In the genomic region with DNA sequence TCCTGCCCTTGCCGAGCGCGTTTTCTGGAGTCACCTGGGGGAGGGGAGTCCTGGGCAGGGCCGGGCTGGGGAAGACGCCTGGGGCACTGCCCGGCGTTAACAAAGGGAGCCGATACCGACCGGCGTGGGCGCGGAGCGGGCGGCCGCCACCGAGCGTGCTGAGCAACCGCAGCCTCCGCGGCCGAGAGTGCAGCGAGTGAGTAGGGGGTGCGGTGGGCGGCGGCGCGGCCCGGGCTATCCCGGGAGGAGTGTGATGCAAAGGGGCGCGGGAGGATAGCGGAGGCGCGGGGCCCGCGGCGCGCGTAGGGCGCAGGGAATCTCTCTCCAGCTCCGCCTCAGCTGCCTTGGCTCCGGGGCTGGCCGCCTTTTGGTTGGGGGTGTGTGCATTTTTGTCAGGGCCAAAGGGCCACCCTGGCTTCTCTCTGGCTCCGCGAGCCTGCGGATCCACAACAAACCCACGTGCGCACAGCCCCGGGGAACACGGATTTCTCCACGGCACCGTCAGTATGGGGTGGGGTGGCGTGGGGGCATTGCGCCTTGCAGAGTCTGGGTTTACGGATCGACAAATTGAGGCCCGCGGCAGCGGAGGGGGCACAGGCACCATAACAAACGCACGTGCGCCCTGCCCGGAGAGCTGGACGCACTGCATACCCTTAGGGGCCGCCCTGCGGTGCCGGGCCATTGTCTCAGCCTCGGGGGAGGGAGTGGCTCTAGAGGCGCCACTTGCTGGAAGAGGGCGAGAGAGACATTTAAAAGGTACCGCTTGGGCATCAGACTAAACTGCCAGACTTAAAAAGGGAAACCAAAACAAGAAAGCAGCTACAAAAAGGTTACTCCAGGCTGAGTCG, we compare ENCODE assay signal across 8 cellular contexts. TPM values are rescaled to one million over a fixed set of nuclear protein-coding genes. Genes with fewer than 3 reads are reported as not detected.
DNase-seq lines count a peak whose midpoint lies in the region; ATAC-seq and TF ChIP-seq lines count a peak whose summit lies in the region.

No MANE protein-coding gene starts in this region.

- H2AFZ ChIP-seq in OCI-LY1 (ENCODE audit: low read length) (no peak overlapping the region), neural cell (ENCODE audit: low read depth, low read length) (peak overlapping the region; percentile 79)

- H3K4me3 ChIP-seq in CD4-positive, alpha-beta memory T cell (ENCODE audit: low read length in 2 of 2) = peak overlapping the region; percentile 85 to 92
- H3K4me3 ChIP-seq in OCI-LY1 (ENCODE audit: low read depth, low read length, poor library complexity, severe bottlenecking) (peak overlapping the region; percentile 84), fibroblast of mammary gland (ENCODE audit: control insufficient read depth, low read depth, low read length) (peak overlapping the region; percentile 52), neural cell (ENCODE audit: low read length) (peak overlapping the region; percentile 98), suprapubic skin (peak overlapping the region; percentile 88)

- TF ChIP-seq EP300 in neural cell (conservative IDR thresholded peaks at IDR 0.05; ENCODE audit: poor library complexity, severe bottlenecking) (no peak), suprapubic skin (IDR thresholded peaks at IDR 0.05) (no peak)

- no peaks in the 10 kb centered on the region for H3K27me3 Mint-ChIP-seq in CD4-positive, alpha-beta memory T cell

- TF ChIP-seq POLR2A in suprapubic skin (IDR thresholded peaks at IDR 0.05) = no peak

- no peaks in the 10 kb centered on the region for H3F3A ChIP-seq in OCI-LY1 (ENCODE audit: insufficient read depth, low read length)
- H3F3A ChIP-seq in neural cell (ENCODE audit: insufficient read depth, low read length, poor library complexity, severe bottlenecking) = no peaks in the 10 kb centered on the region

- H3K4me1 Mint-ChIP-seq in CD4-positive, alpha-beta memory T cell = peaks cover 22 to 58% (median 39%) of the 10 kb centered on the region in 4 donors

- WGBS in suprapubic skin = 1% methylated on average over 51 of the region's 73 CpGs

- peak; percentile 74 to 84 (median 78) for DNase-seq in CD4-positive, alpha-beta memory T cell
- DNase-seq in activated T-cell treated with anti-CD3 and anti-CD28 coated beads, Interleukin-2, amount 50 U/mL, for 48 hours = peak; percentile 75
- peak; percentile 26 for DNase-seq in fibroblast of mammary gland (ENCODE audit: low read depth)
- peak in 1 of 2 donors; percentile 67 for DNase-seq in suprapubic skin (ENCODE audit: low spot score in 2 of 2)

- H3K4me1 ChIP-seq in CD4-positive, alpha-beta memory T cell (ENCODE audit: insufficient read depth, low read length) = peaks cover 37% of the 10 kb centered on the region
- H3K4me1 ChIP-seq in OCI-LY1 (ENCODE audit: insufficient read depth, low read length, severe bottlenecking) = peaks cover 35% of the 10 kb centered on the region
- H3K4me1 ChIP-seq in suprapubic skin = peaks cover 42% of the 10 kb centered on the region

- POLR2A ChIA-PET in CD4-positive, alpha-beta memory T cell (lab: Charles Lee; ENCODE audit: partially characterized antibody) = interaction anchor here (0.5 to 6.1 kb wide), 43 partner anchors 9 to 995 kb away, joined by 3 to 136 read pairs (median 5); partner anchors contain the start of genes EIF4A2 and RPL39L

- H4K20me1 ChIP-seq in OCI-LY1 (ENCODE audit: insufficient read depth, low read length) (no peaks in the 10 kb centered on the region), neural cell (ENCODE audit: insufficient read depth) (no peaks in the 10 kb centered on the region)

- H3K79me2 ChIP-seq in OCI-LY1 (ENCODE audit: insufficient read depth, low read length) (peaks cover 44% of the 10 kb centered on the region), neural cell (replicated peaks; ENCODE audit: insufficient read depth, low read length) (peaks cover 12% of the 10 kb centered on the region)

- peak; percentile 63 for ATAC-seq in GM19395 (IDR thresholded peaks at IDR 0.05; ENCODE audit: unreplicated experiment)
- peak; percentile 53 for ATAC-seq in HG03469 (IDR thresholded peaks at IDR 0.05; ENCODE audit: unreplicated experiment)

- H3K9me2 ChIP-seq in OCI-LY1 (ENCODE audit: low read depth, low read length) = no peaks in the 10 kb centered on the region
- no peaks in the 10 kb centered on the region for H3K9me2 ChIP-seq in neural cell (ENCODE audit: insufficient read depth, low read length)

- peaks cover 0 to 4% (median 0%) of the 10 kb centered on the region in 8 donors for H3K9me3 Mint-ChIP-seq in CD4-positive, alpha-beta memory T cell

- no peak for TF ChIP-seq RAD21 in neural cell (conservative IDR thresholded peaks at IDR 0.05)

- intact Hi-C loops in CD4-positive, alpha-beta memory T cell (cut with micrococcal nuclease) = loop anchor here (1.0 to 5.0 kb wide), 8 partner anchors 22 to 236 kb away; partner anchors contain the start of genes EIF4A2 and RPL39L

- H3K36me3 ChIP-seq in CD4-positive, alpha-beta memory T cell (ENCODE audit: insufficient read depth, low read length) = peaks cover 14% of the 10 kb centered on the region
- H3K36me3 ChIP-seq in OCI-LY1 (ENCODE audit: insufficient read depth, low read length) = peaks cover 41% of the 10 kb centered on the region
- H3K36me3 ChIP-seq in neural cell (ENCODE audit: insufficient read depth, low read length) = no peaks in the 10 kb centered on the region
- no peaks in the 10 kb centered on the region for H3K36me3 ChIP-seq in suprapubic skin

- CTCF ChIA-PET in CD4-positive, alpha-beta memory T cell (lab: Charles Lee; ENCODE audit: partially characterized antibody) = interaction anchor here (0.7 to 12.6 kb wide), 30 partner anchors 9 to 237 kb away, joined by 3 to 184 read pairs (median 6); partner anchors contain the start of gene RPL39L

- no peaks in the 10 kb centered on the region for H3K27me3 ChIP-seq in CD4-positive, alpha-beta memory T cell (ENCODE audit: insufficient read depth, low read length)
- H3K27me3 ChIP-seq in OCI-LY1 (ENCODE audit: insufficient read depth, low read length) (no peaks in the 10 kb centered on the region), neural cell (ENCODE audit: insufficient read depth, low read depth, low read length) (no peaks in the 10 kb centered on the region), suprapubic skin (no peaks in the 10 kb centered on the region)

- peak overlapping the region; percentile 76 for H3K4me2 ChIP-seq in OCI-LY1 (ENCODE audit: low read length)
- peak overlapping the region; percentile 96 for H3K4me2 ChIP-seq in neural cell (ENCODE audit: low read length)

- peak overlapping the region; percentile 91 to 100 (median 99) for H3K4me3 Mint-ChIP-seq in CD4-positive, alpha-beta memory T cell

- H3K9ac ChIP-seq in OCI-LY1 (ENCODE audit: low read length) (peak overlapping the region; percentile 84), neural cell (ENCODE audit: low read length) (peak overlapping the region; percentile 80)

- TF ChIP-seq CTCF in OCI-LY1 (IDR thresholded peaks at IDR 0.05; ENCODE audit: low read length) (peak; percentile 50), fibroblast of mammary gland (conservative IDR thresholded peaks at IDR 0.05; ENCODE audit: control insufficient read depth, insufficient read depth, low read depth, low read length) (no peak), neural cell (IDR thresholded peaks at IDR 0.05; ENCODE audit: poor library complexity, severe bottlenecking) (no peak), suprapubic skin (IDR thresholded peaks at IDR 0.05) (no peak)

- peak overlapping the region; percentile 81 for H3K27ac ChIP-seq in CD4-positive, alpha-beta memory T cell (ENCODE audit: low read depth, low read length)
- H3K27ac ChIP-seq in OCI-LY1 (ENCODE audit: low read depth, low read length, poor library complexity, severe bottlenecking) = peak overlapping the region; percentile 87
- peak overlapping the region; percentile 54 for H3K27ac ChIP-seq in neural cell (ENCODE audit: low read length)
- H3K27ac ChIP-seq in suprapubic skin = peak overlapping the region; percentile 85

- peak overlapping the region; percentile 90 to 98 (median 96) for H3K27ac Mint-ChIP-seq in CD4-positive, alpha-beta memory T cell

- no peaks in the 10 kb centered on the region for H3K9me3 ChIP-seq in CD4-positive, alpha-beta memory T cell (ENCODE audit: control insufficient read depth in 1 of 2, low read length in 2 of 2)
- H3K9me3 ChIP-seq in OCI-LY1 (ENCODE audit: low read length) (no peaks in the 10 kb centered on the region), neural cell (ENCODE audit: low read length) (no peaks in the 10 kb centered on the region), suprapubic skin (no peaks in the 10 kb centered on the region)

- peaks cover 31 to 46% of the 10 kb centered on the region in 2 donors for H3K36me3 Mint-ChIP-seq in CD4-positive, alpha-beta memory T cell

TF ChIP-seq in neural cell, 6 proteins besides CTCF, POLR2A, EP300 and RAD21 (continues in another document):
- peak; percentile 89 for TF ChIP-seq MXI1 (conservative IDR thresholded peaks at IDR 0.05; ENCODE audit: poor library complexity, severe bottlenecking)
- TF ChIP-seq SMC3 (conservative IDR thresholded peaks at IDR 0.05; ENCODE audit: poor library complexity) = no peak
- TF ChIP-seq, protein P1, sequence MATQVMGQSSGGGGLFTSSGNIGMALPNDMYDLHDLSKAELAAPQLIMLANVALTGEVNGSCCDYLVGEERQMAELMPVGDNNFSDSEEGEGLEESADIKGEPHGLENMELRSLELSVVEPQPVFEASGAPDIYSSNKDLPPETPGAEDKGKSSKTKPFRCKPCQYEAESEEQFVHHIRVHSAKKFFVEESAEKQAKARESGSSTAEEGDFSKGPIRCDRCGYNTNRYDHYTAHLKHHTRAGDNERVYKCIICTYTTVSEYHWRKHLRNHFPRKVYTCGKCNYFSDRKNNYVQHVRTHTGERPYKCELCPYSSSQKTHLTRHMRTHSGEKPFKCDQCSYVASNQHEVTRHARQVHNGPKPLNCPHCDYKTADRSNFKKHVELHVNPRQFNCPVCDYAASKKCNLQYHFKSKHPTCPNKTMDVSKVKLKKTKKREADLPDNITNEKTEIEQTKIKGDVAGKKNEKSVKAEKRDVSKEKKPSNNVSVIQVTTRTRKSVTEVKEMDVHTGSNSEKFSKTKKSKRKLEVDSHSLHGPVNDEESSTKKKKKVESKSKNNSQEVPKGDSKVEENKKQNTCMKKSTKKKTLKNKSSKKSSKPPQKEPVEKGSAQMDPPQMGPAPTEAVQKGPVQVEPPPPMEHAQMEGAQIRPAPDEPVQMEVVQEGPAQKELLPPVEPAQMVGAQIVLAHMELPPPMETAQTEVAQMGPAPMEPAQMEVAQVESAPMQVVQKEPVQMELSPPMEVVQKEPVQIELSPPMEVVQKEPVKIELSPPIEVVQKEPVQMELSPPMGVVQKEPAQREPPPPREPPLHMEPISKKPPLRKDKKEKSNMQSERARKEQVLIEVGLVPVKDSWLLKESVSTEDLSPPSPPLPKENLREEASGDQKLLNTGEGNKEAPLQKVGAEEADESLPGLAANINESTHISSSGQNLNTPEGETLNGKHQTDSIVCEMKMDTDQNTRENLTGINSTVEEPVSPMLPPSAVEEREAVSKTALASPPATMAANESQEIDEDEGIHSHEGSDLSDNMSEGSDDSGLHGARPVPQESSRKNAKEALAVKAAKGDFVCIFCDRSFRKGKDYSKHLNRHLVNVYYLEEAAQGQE (IDR thresholded peaks at IDR 0.05; ENCODE audit: borderline replicate concordance) = peak; percentile 54
- TF ChIP-seq POLR2AphosphoS5 (IDR thresholded peaks at IDR 0.05) = no peak

RNA-seq across cellular contexts. Expression of gene ST6GAL1, which starts 0.5 kb away (rescaled TPM):
- 100 to 1,000 TPM; 222 to 232 TPM for total RNA-seq in CD4-positive, alpha-beta memory T cell
- polyA plus RNA-seq in CD4-positive, alpha-beta memory T cell = 100 to 1,000 TPM; 165 to 172 TPM
- polyA plus RNA-seq in neural cell = 16.6 and 17.6 TPM in 2 replicates
- 38.7 and 39.5 TPM in 2 replicates for polyA minus RNA-seq in neural cell
- total RNA-seq in suprapubic skin = 10 to 100 TPM; 23.9 to 42.2 (median 31.9) TPM

Comparison
In these comparisons a context has a peak if more than half of its experiments do, and no peak if none do; other contexts are left out.
1. RNA of gene ST6GAL1, which starts 0.5 kb away (total RNA-seq): 222 to 232 TPM in CD4-positive, alpha-beta memory T cell; 23.9 to 42.2 TPM in suprapubic skin; every median in the first group is over 4 times any median in the second.
2. Peak in every context shown above with its lines, with median percentiles within 50 percentile points of each other: H3K27ac ChIP-seq and H3K4me3 ChIP-seq.